Comparison of ENCODE assay signal across 8 cellular contexts in the genomic region with DNA sequence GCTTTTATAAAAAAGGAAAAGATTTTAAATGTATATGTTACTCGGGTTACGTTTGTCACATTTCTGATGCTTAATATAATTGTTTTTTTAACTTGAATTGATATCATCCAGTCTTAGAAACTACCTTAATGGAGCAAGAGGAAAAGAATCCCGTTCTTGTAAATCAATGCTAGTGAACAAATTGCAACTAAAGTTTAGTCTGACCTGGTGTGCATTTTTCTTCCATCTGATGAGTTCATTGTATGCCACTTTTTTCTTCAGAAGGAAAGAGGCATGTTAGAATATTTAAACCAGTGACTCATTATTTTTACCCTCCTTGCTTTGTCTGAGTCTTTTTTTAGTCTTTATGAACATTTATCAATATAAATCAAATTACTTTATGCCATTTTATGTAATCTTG. TPM values are rescaled to one million over a fixed set of nuclear protein-coding genes. Genes with fewer than 3 reads are reported as not detected.
DNase-seq lines count a peak whose midpoint lies in the region; ATAC-seq, FAIRE-seq and TF ChIP-seq lines count a peak whose summit lies in the region.

No MANE protein-coding gene starts in this region.

- no peaks in the 10 kb centered on the region for H3K9me3 ChIP-seq in A673 (ENCODE audit: low read depth, low read length, poor library complexity, severe bottlenecking)
- H3K9me3 ChIP-seq in mononuclear cell (ENCODE audit: low read depth, low read length): no peaks in the 10 kb centered on the region

- no peaks in the 10 kb centered on the region for H3K27me3 ChIP-seq in A673 (replicated peaks; ENCODE audit: insufficient read depth, low read depth, low read length, poor library complexity)
- H3K27me3 ChIP-seq in bronchial epithelial cell (ENCODE audit: control insufficient read depth, insufficient read depth, low read length): no peaks in the 10 kb centered on the region
- no peaks in the 10 kb centered on the region for H3K27me3 ChIP-seq in mononuclear cell (ENCODE audit: insufficient read depth, low read length)

- H3K27ac Mint-ChIP-seq in IgD-negative memory B cell: no peak overlapping the region

- H3K4me1 ChIP-seq in A673 (ENCODE audit: insufficient read depth, low read length, poor library complexity, severe bottlenecking) (peaks cover 16% of the 10 kb centered on the region), mononuclear cell (ENCODE audit: insufficient read depth, low read length) (peaks cover 9% of the 10 kb centered on the region)

- H3K36me3 Mint-ChIP-seq in IgD-negative memory B cell: no peaks in the 10 kb centered on the region

- CTCF ChIA-PET in A673 (lab: Charles Lee): interaction anchor here (0.9 kb wide), 1 partner anchor 176 kb away, joined by 3 read pairs; no protein-coding TSS in a partner anchor

- H3K4me3 ChIP-seq in A673 (ENCODE audit: low read depth, low read length, poor library complexity, severe bottlenecking) (peak overlapping the region; percentile 42), bronchial epithelial cell (ENCODE audit: low read depth, low read length) (peak overlapping the region; percentile 58), mononuclear cell (ENCODE audit: low read length) (peak overlapping the region; percentile 42)

- DNase-seq in A673 (ENCODE audit: low spot score): no peak
- peak; percentile 33 for DNase-seq in bronchial epithelial cell (ENCODE audit: low read depth)
- DNase-seq in NCI-H82 treated with DMSO at 0.1 percent for 48 hours (lab: John Stamatoyannopoulos, UW; ENCODE audit: unreplicated experiment): no peak

- FAIRE-seq in bronchial epithelial cell (lab: Jason Lieb, UNC): no peak

- intact Hi-C loops in A673 (cut with micrococcal nuclease; ENCODE audit: unreplicated experiment): loop anchor here (10.0 kb wide), 2 partner anchors 428 to 958 kb away; no protein-coding TSS in a partner anchor

- peaks cover 26 to 34% (median 27%) of the 10 kb centered on the region in 3 donors for H3K4me1 Mint-ChIP-seq in IgD-negative memory B cell

- no peaks in the 10 kb centered on the region for H3K27me3 Mint-ChIP-seq in IgD-negative memory B cell

- H3K27ac ChIP-seq in A673 (ENCODE audit: low read depth, low read length, poor library complexity, severe bottlenecking): peak overlapping the region; percentile 59

- ATAC-seq in HG03135 (IDR thresholded peaks at IDR 0.05; ENCODE audit: unreplicated experiment) (no peak), GM18505 (IDR thresholded peaks at IDR 0.05; ENCODE audit: unreplicated experiment) (no peak), GM21723 (IDR thresholded peaks at IDR 0.05; ENCODE audit: unreplicated experiment) (no peak)

- no TSS peak for BruUV-seq in A673 (replicated peaks; lab: Mats Ljungman, UMichigan)

- H3K9me3 Mint-ChIP-seq in IgD-negative memory B cell: no peaks in the 10 kb centered on the region

- POLR2A ChIA-PET in A673 (lab: Charles Lee; ENCODE audit: low non-redundant PET): interaction anchor here (0.6 kb wide), 1 partner anchor 641 kb away, joined by 3 read pairs; no protein-coding TSS in a partner anchor

- peak overlapping the region; percentile 63 to 96 (median 88) for H3K4me3 Mint-ChIP-seq in IgD-negative memory B cell

- TF ChIP-seq POLR2A in GM18505 (IDR thresholded peaks at IDR 0.05; ENCODE audit: borderline replicate concordance, extremely low read depth, insufficient read depth, insufficient read length): no peak

- no peak for TF ChIP-seq CTCF in A673 (conservative IDR thresholded peaks at IDR 0.05; ENCODE audit: low read depth, low read length)
- no peak for TF ChIP-seq CTCF in bronchial epithelial cell (IDR thresholded peaks at IDR 0.05; ENCODE audit: insufficient read depth, low read length, severe bottlenecking)

- peaks cover 13% of the 10 kb centered on the region for H3K36me3 ChIP-seq in A673 (ENCODE audit: insufficient read depth, low read length, poor library complexity, severe bottlenecking)
- H3K36me3 ChIP-seq in bronchial epithelial cell (ENCODE audit: control insufficient read depth, insufficient read depth, low read length): no peaks in the 10 kb centered on the region

RNA-seq across cellular contexts. Expression of a gene that starts 34.7 kb away (rescaled TPM):
- total RNA-seq in A673 (2021) (64.3 and 71.4 TPM in 2 replicates), bronchial epithelial cell (45.8 and 118 TPM in 2 replicates), mononuclear cell (24.6 TPM)
- polyA plus RNA-seq in IgD-negative memory B cell: 3.7 TPM

RNA-seq across cellular contexts. Expression of a gene that starts 42.4 kb away (rescaled TPM):
- total RNA-seq in A673 (2021) (0.19 TPM in 1 of 2 replicates, not detected in the other), bronchial epithelial cell (0.26 TPM in 2 replicates), mononuclear cell (not detected)
- polyA plus RNA-seq in IgD-negative memory B cell: not detected

RNA-seq across cellular contexts. Expression of a gene that starts 52.3 kb away (rescaled TPM):
- total RNA-seq in A673 (2021) (not detected in 2 replicates), bronchial epithelial cell (0.79 and 4.4 TPM in 2 replicates), mononuclear cell (not detected)
- not detected for polyA plus RNA-seq in IgD-negative memory B cell
